ENCODE assay signal across 21 cellular contexts in genomic region chr15:27804569-27805260, GRCh38.
DNase-seq lines count a peak whose midpoint lies in the region; ATAC-seq and TF ChIP-seq lines count a peak whose summit lies in the region.
"Had no signal": no experiment of that assay in that cellular context is flagged by ENCODE, and none has a peak within 500 bp of the region (broad histone marks: within the 10 kb centered on the region; RNA-seq: fewer than 3 reads in every experiment).

No MANE protein-coding gene starts in this region.

- POLR2A ChIA-PET in WTC11 (lab: Charles Lee) = no interaction called here

- no peaks in the 10 kb centered on the region for H3K27me3 ChIP-seq in GM23338 (ENCODE audit: insufficient read depth)
- no peaks in the 10 kb centered on the region for H3K27me3 ChIP-seq in esophagus muscularis mucosa
- no peaks in the 10 kb centered on the region for H3K27me3 ChIP-seq in spleen (replicated peaks in 1 of 7)
- H3K27me3 ChIP-seq: BLaER1 treated with 17β-estradiol and CSF1 and Interleukin-3, amounts not matched to agents 10 nM and 100 nM had no signal

- H3K79me2 ChIP-seq in GM23338 (replicated peaks; ENCODE audit: insufficient read depth) = no peaks in the 10 kb centered on the region

- H3K27ac ChIP-seq in GM23338 (ENCODE audit: low read depth) (no peak overlapping the region), esophagus muscularis mucosa (replicated peaks in 1 of 4) (no peak overlapping the region), spleen (no peak overlapping the region)
- H3K27ac ChIP-seq: 22Rv1; A549; BLaER1 treated with 17β-estradiol and CSF1 and Interleukin-3, amounts not matched to agents 10 nM and 100 nM had no signal

- H3K9me3 ChIP-seq in esophagus muscularis mucosa (no peaks in the 10 kb centered on the region), spleen (peaks cover 0 to 59% (median 9%) of the 10 kb centered on the region in 8 donors)

- H3K4me3 Mint-ChIP-seq in GM23338 (no peak overlapping the region), WTC11 (no peak overlapping the region)
- H3K4me3 Mint-ChIP-seq in stimulated activated naive B cell treated with anti-CD40 and anti-IgM and Interleukin-4, amounts not matched to agents 10 μg/mL and 1 μg/mL and 100 μg/mL, for 72 hours = no peak overlapping the region
- H3K4me3 Mint-ChIP-seq in activated T-helper 1 cell treated with anti-CD3 and anti-CD28 coated beads, Interleukin-12 subunit alpha, Interleukin-12 subunit beta, Interleukin-2, Interleukin-4 antibody, amounts not matched to agents 30 ng/mL and 10 ng/mL and 1 ng/mL, durations not matched to agents 14 hours and 24 hours and 36 hours = no peak overlapping the region
- H3K4me3 Mint-ChIP-seq: B cell; CD14-positive monocyte; CD4-positive, alpha-beta memory T cell; CD4-positive, CD25-positive, alpha-beta regulatory T cell; CD8-positive, alpha-beta memory T cell had no signal

- no peaks in the 10 kb centered on the region for H4K20me1 ChIP-seq in GM23338 (replicated peaks; ENCODE audit: insufficient read depth)
- H4K20me1 ChIP-seq: BLaER1 treated with 17β-estradiol and CSF1 and Interleukin-3, amounts not matched to agents 10 nM and 100 nM had no signal

- peak; percentile 88 for ATAC-seq in GM23338
- ATAC-seq in WTC11 = peak; percentile 46; the same call in 1 of the 2 replicates
- ATAC-seq in stimulated activated naive B cell treated with anti-CD40 and anti-IgM and Interleukin-4, amounts not matched to agents 10 μg/mL and 1 μg/mL and 100 μg/mL, for 72 hours (replicated peaks) = no peak
- no peak for ATAC-seq in GM18868 (IDR thresholded peaks at IDR 0.05; ENCODE audit: unreplicated experiment)
- ATAC-seq: A549 had no signal

- no peak for TF ChIP-seq CTCF in GM23338 (conservative IDR thresholded peaks at IDR 0.05; ENCODE audit: low read depth in 2 of 2)
- no peak for TF ChIP-seq CTCF in WTC11 (IDR thresholded peaks at IDR 0.05)
- no peak for TF ChIP-seq CTCF in esophagus muscularis mucosa (IDR thresholded peaks at IDR 0.05)
- no peak for TF ChIP-seq CTCF in spleen (IDR thresholded peaks at IDR 0.05 in 8 of 11, conservative IDR thresholded peaks at IDR 0.05 in 3 of 11)

- H2AFZ ChIP-seq in GM23338 = peak overlapping the region; percentile 63; the same call in 1 of the 2 replicates

- H3K4me1 Mint-ChIP-seq in GM23338 (peaks cover 2% of the 10 kb centered on the region), WTC11 (peaks cover 5% of the 10 kb centered on the region)
- no peaks in the 10 kb centered on the region for H3K4me1 Mint-ChIP-seq in stimulated activated naive B cell treated with anti-CD40 and anti-IgM and Interleukin-4, amounts not matched to agents 10 μg/mL and 1 μg/mL and 100 μg/mL, for 72 hours
- H3K4me1 Mint-ChIP-seq in activated T-helper 1 cell treated with anti-CD3 and anti-CD28 coated beads, Interleukin-12 subunit alpha, Interleukin-12 subunit beta, Interleukin-2, Interleukin-4 antibody, amounts not matched to agents 30 ng/mL and 10 ng/mL and 1 ng/mL, durations not matched to agents 14 hours and 24 hours and 36 hours (ENCODE audit: low read depth) = no peaks in the 10 kb centered on the region
- H3K4me1 Mint-ChIP-seq: B cell; CD14-positive monocyte; CD4-positive, alpha-beta memory T cell; CD4-positive, CD25-positive, alpha-beta regulatory T cell; CD8-positive, alpha-beta memory T cell had no signal

- DNase-seq in GM23338 (ENCODE audit: low spot score) = peak; percentile 32
- DNase-seq in WTC11 (ENCODE audit: low spot score) = no peak
- DNase-seq in esophagus muscularis mucosa (ENCODE audit: extremely low spot score) = peak; percentile 77
- DNase-seq in spleen = peak; percentile 53
- no peak for DNase-seq in stimulated activated naive B cell treated with anti-CD40 and anti-IgM and Interleukin-4, amounts not matched to agents 10 μg/mL and 1 μg/mL and 100 μg/mL, for 72 hours
- no peak for DNase-seq in medulla oblongata (ENCODE audit: extremely low spot score)
- no peak for DNase-seq in activated T-helper 1 cell treated with anti-CD3 and anti-CD28 coated beads, Interleukin-12 subunit alpha, Interleukin-12 subunit beta, Interleukin-2, Interleukin-4 antibody, amounts not matched to agents 30 ng/mL and 10 ng/mL and 1 ng/mL, durations not matched to agents 14 hours and 24 hours and 36 hours (ENCODE audit: low spot score)
- DNase-seq: AML-193; Caco-2; Calu3; CD4-positive, alpha-beta memory T cell; CD4-positive, CD25-positive, alpha-beta regulatory T cell; CD8-positive, alpha-beta memory T cell; DMS79 treated with DMSO at 0.1 percent for 48 hours; GF-D8 had no signal

- H3K9me3 Mint-ChIP-seq in GM23338 (no peaks in the 10 kb centered on the region; the same call in 2 of the 3 replicates), WTC11 (no peaks in the 10 kb centered on the region)
- peaks cover 5% of the 10 kb centered on the region in 2 donors for H3K9me3 Mint-ChIP-seq in stimulated activated naive B cell treated with anti-CD40 and anti-IgM and Interleukin-4, amounts not matched to agents 10 μg/mL and 1 μg/mL and 100 μg/mL, for 72 hours
- H3K9me3 Mint-ChIP-seq in activated T-helper 1 cell treated with anti-CD3 and anti-CD28 coated beads, Interleukin-12 subunit alpha, Interleukin-12 subunit beta, Interleukin-2, Interleukin-4 antibody, amounts not matched to agents 30 ng/mL and 10 ng/mL and 1 ng/mL, durations not matched to agents 14 hours and 24 hours and 36 hours = peaks cover 16% of the 10 kb centered on the region

- H3F3A ChIP-seq in GM23338 (replicated peaks; ENCODE audit: low read depth) = no peaks in the 10 kb centered on the region

- H3K9me2 ChIP-seq in GM23338 (ENCODE audit: insufficient read depth) = peaks cover 2% of the 10 kb centered on the region; the same call in 1 of the 2 replicates

- 0 out of 2 replicates have a peak, but pooled peaks cover 2% of the 10 kb centered on the region for H3K4me1 ChIP-seq in GM23338 (ENCODE audit: insufficient read depth)
- H3K4me1 ChIP-seq in esophagus muscularis mucosa = no peaks in the 10 kb centered on the region
- no peaks in the 10 kb centered on the region for H3K4me1 ChIP-seq in spleen
- H3K4me1 ChIP-seq: A549, Caco-2 had no signal

- no peak overlapping the region for H3K4me2 ChIP-seq in GM23338
- H3K4me2 ChIP-seq: A549; BLaER1 treated with 17β-estradiol and CSF1 and Interleukin-3, amounts not matched to agents 10 nM and 100 nM had no signal

- 92% methylated on average over 30 of the region's 30 CpGs for WGBS in esophagus muscularis mucosa
- WGBS in spleen, 5 donors = 91 to 95% (median 93%) methylated on average over 27 to 30 of the region's 30 CpGs

- no peak overlapping the region for H3K27ac Mint-ChIP-seq in GM23338
- 0 out of 2 replicates have a peak overlapping the region, but pooled peaks have one; percentile 16 for H3K27ac Mint-ChIP-seq in WTC11
- H3K27ac Mint-ChIP-seq in stimulated activated naive B cell treated with anti-CD40 and anti-IgM and Interleukin-4, amounts not matched to agents 10 μg/mL and 1 μg/mL and 100 μg/mL, for 72 hours = no peak overlapping the region
- H3K27ac Mint-ChIP-seq in activated T-helper 1 cell treated with anti-CD3 and anti-CD28 coated beads, Interleukin-12 subunit alpha, Interleukin-12 subunit beta, Interleukin-2, Interleukin-4 antibody, amounts not matched to agents 30 ng/mL and 10 ng/mL and 1 ng/mL, durations not matched to agents 14 hours and 24 hours and 36 hours = no peak overlapping the region
- H3K27ac Mint-ChIP-seq: B cell; CD14-positive monocyte; CD4-positive, alpha-beta memory T cell; CD4-positive, CD25-positive, alpha-beta regulatory T cell; CD8-positive, alpha-beta memory T cell had no signal

- intact Hi-C loops in esophagus muscularis mucosa (cut with DNase I) = no loop called here
- intact Hi-C loops in spleen (cut with DNase I; ENCODE audit: low total_unique reads) = no loop called here
- intact Hi-C loops in activated T-helper 1 cell treated with anti-CD3 and anti-CD28 coated beads, Interleukin-12 subunit alpha, Interleukin-12 subunit beta, Interleukin-2, Interleukin-4 antibody, amounts not matched to agents 30 ng/mL and 10 ng/mL and 1 ng/mL, durations not matched to agents 14 hours and 24 hours and 36 hours (cut with micrococcal nuclease) = no loop called here

- H3K27me3 Mint-ChIP-seq in GM23338 (ENCODE audit: insufficient read depth, low read depth, poor library complexity) = peaks cover 6% of the 10 kb centered on the region
- H3K27me3 Mint-ChIP-seq in WTC11 (ENCODE audit: low read depth) = no peaks in the 10 kb centered on the region; the same call in 1 of the 2 replicates
- no peaks in the 10 kb centered on the region for H3K27me3 Mint-ChIP-seq in stimulated activated naive B cell treated with anti-CD40 and anti-IgM and Interleukin-4, amounts not matched to agents 10 μg/mL and 1 μg/mL and 100 μg/mL, for 72 hours
- no peaks in the 10 kb centered on the region for H3K27me3 Mint-ChIP-seq in activated T-helper 1 cell treated with anti-CD3 and anti-CD28 coated beads, Interleukin-12 subunit alpha, Interleukin-12 subunit beta, Interleukin-2, Interleukin-4 antibody, amounts not matched to agents 30 ng/mL and 10 ng/mL and 1 ng/mL, durations not matched to agents 14 hours and 24 hours and 36 hours (ENCODE audit: insufficient read depth)
- H3K27me3 Mint-ChIP-seq: B cell; CD4-positive, alpha-beta memory T cell; CD4-positive, CD25-positive, alpha-beta regulatory T cell had no signal

- H3K36me3 Mint-ChIP-seq in GM23338 (ENCODE audit: low read depth) = no peaks in the 10 kb centered on the region
- H3K36me3 Mint-ChIP-seq in WTC11 = no peaks in the 10 kb centered on the region
- H3K36me3 Mint-ChIP-seq in stimulated activated naive B cell treated with anti-CD40 and anti-IgM and Interleukin-4, amounts not matched to agents 10 μg/mL and 1 μg/mL and 100 μg/mL, for 72 hours = no peaks in the 10 kb centered on the region
- no peaks in the 10 kb centered on the region for H3K36me3 Mint-ChIP-seq in activated T-helper 1 cell treated with anti-CD3 and anti-CD28 coated beads, Interleukin-12 subunit alpha, Interleukin-12 subunit beta, Interleukin-2, Interleukin-4 antibody, amounts not matched to agents 30 ng/mL and 10 ng/mL and 1 ng/mL, durations not matched to agents 14 hours and 24 hours and 36 hours (ENCODE audit: low read depth)
- H3K36me3 Mint-ChIP-seq: CD14-positive monocyte; CD4-positive, alpha-beta memory T cell; CD4-positive, CD25-positive, alpha-beta regulatory T cell; CD8-positive, alpha-beta memory T cell had no signal

- H3K36me3 ChIP-seq in GM23338 (ENCODE audit: insufficient read depth) (no peaks in the 10 kb centered on the region), esophagus muscularis mucosa (no peaks in the 10 kb centered on the region), spleen (no peaks in the 10 kb centered on the region)
- H3K36me3 ChIP-seq: BLaER1 treated with 17β-estradiol and CSF1 and Interleukin-3, amounts not matched to agents 10 nM and 100 nM had no signal

- no peak for TF ChIP-seq EP300 in esophagus muscularis mucosa (IDR thresholded peaks at IDR 0.05)

- CTCF ChIA-PET in WTC11 (lab: Charles Lee) = interaction anchor here (0.8 to 0.9 kb wide), 2 partner anchors 36 to 217 kb away, joined by 3 read pairs; no protein-coding TSS in a partner anchor

- H3K4me3 ChIP-seq in GM23338 (no peak overlapping the region), esophagus muscularis mucosa (no peak overlapping the region), spleen (no peak overlapping the region)
- H3K4me3 ChIP-seq: A549; BLaER1 treated with 17β-estradiol and CSF1 and Interleukin-3, amounts not matched to agents 10 nM and 100 nM had no signal

- no peak for TF ChIP-seq POLR2A in esophagus muscularis mucosa (IDR thresholded peaks at IDR 0.05; ENCODE audit: low read depth)
- no peak for TF ChIP-seq POLR2A in spleen (IDR thresholded peaks at IDR 0.05)

Comparison
In these comparisons a context has a peak if more than half of its experiments do, and no peak if none do; other contexts are left out.
1. ATAC-seq: peak in GM23338 (single experiment) and WTC11 (single experiment); none in stimulated activated naive B cell treated with anti-CD40 and anti-IgM and Interleukin-4, amounts not matched to agents 10 μg/mL and 1 μg/mL and 100 μg/mL, for 72 hours (0 of 2) and GM18868 (single experiment).
2. DNase-seq: peak in GM23338 (single experiment), esophagus muscularis mucosa (single experiment) and spleen (single experiment); none in WTC11 (single experiment), stimulated activated naive B cell treated with anti-CD40 and anti-IgM and Interleukin-4, amounts not matched to agents 10 μg/mL and 1 μg/mL and 100 μg/mL, for 72 hours (single experiment), medulla oblongata (single experiment) and activated T-helper 1 cell treated with anti-CD3 and anti-CD28 coated beads, Interleukin-12 subunit alpha, Interleukin-12 subunit beta, Interleukin-2, Interleukin-4 antibody, amounts not matched to agents 30 ng/mL and 10 ng/mL and 1 ng/mL, durations not matched to agents 14 hours and 24 hours and 36 hours (single experiment).